15 cellular contexts compared by ENCODE assay signal in genomic region chr10:73815719-73816030, GRCh38. TPM values are rescaled to one million over a fixed set of nuclear protein-coding genes. Genes with fewer than 3 reads are reported as not detected.
DNase-seq lines count a peak whose midpoint lies in the region; ATAC-seq and TF ChIP-seq lines count a peak whose summit lies in the region.
"Had no signal": no experiment of that assay in that cellular context is flagged by ENCODE, and none has a peak within 500 bp of the region (broad histone marks: within the 10 kb centered on the region; RNA-seq: fewer than 3 reads in every experiment).

No MANE protein-coding gene starts in this region.

- no peak for TF ChIP-seq POLR2A in heart left ventricle (IDR thresholded peaks at IDR 0.05)

- no peaks in the 10 kb centered on the region for H3K27me3 Mint-ChIP-seq in chondrocyte (ENCODE audit: low read depth)
- H3K27me3 Mint-ChIP-seq in activated CD8-positive, alpha-beta memory T cell treated with anti-CD3 and anti-CD28 coated beads, Interleukin-2, amount 10 ng/mL, durations not matched to agents 7 days and 5 days: no peaks in the 10 kb centered on the region
- H3K27me3 Mint-ChIP-seq in activated T-cell treated with anti-CD3 and anti-CD28 coated beads, Interleukin-2, amount 50 U/mL, for 4 hours (ENCODE audit: low read depth): no peaks in the 10 kb centered on the region
- H3K27me3 Mint-ChIP-seq: activated CD4-positive, alpha-beta T cell treated with anti-CD3 and anti-CD28 coated beads, Interleukin-2, amount 10 ng/mL, durations not matched to agents 24 days and 14 days; stimulated activated naive B cell treated with anti-CD40 and anti-IgM and Interleukin-4, amounts not matched to agents 10 μg/mL and 1 μg/mL and 100 μg/mL, for 72 hours had no signal

- intact Hi-C loops in heart left ventricle (cut with DNase I): no loop called here
- intact Hi-C loops in Right ventricle myocardium inferior (cut with DNase I): no loop called here
- intact Hi-C loops in tibial artery (cut with DNase I; ENCODE audit: low total_unique reads): no loop called here

- peaks cover 5% of the 10 kb centered on the region for H3K79me2 ChIP-seq in osteoblast (ENCODE audit: insufficient read depth, low read length)

- H4K20me1 ChIP-seq in osteoblast (ENCODE audit: insufficient read depth, low read length): no peaks in the 10 kb centered on the region

- peak overlapping the region in 1 of 12 donors; percentile 7 for H3K4me3 ChIP-seq in heart left ventricle
- H3K4me3 ChIP-seq in osteoblast (ENCODE audit: insufficient read depth, low read length): no peak overlapping the region
- H3K4me3 ChIP-seq in tibial artery: no peak overlapping the region
- H3K4me3 ChIP-seq: BLaER1 had no signal

- no peak overlapping the region for H2AFZ ChIP-seq in osteoblast (ENCODE audit: low read length)

- H3K4me2 ChIP-seq in osteoblast (ENCODE audit: insufficient read depth, low read length): peak overlapping the region; percentile 76
- H3K4me2 ChIP-seq: BLaER1 had no signal

- H3K27ac ChIP-seq in heart left ventricle: peak overlapping the region in 8 of 12 donors; percentile 18 to 85 (median 56)
- peak overlapping the region; percentile 74 for H3K27ac ChIP-seq in osteoblast (ENCODE audit: low read depth, low read length)
- H3K27ac ChIP-seq in tibial artery: peak overlapping the region; percentile 15 to 31
- H3K27ac ChIP-seq: BLaER1 had no signal

- no peaks in the 10 kb centered on the region for H3K9me3 ChIP-seq in heart left ventricle
- no peaks in the 10 kb centered on the region for H3K9me3 ChIP-seq in osteoblast (ENCODE audit: low read depth, low read length)
- no peaks in the 10 kb centered on the region for H3K9me3 ChIP-seq in tibial artery
- H3K9me3 ChIP-seq: BLaER1 had no signal

- H3K36me3 ChIP-seq in heart left ventricle: peaks cover 0 to 35% (median 24%) of the 10 kb centered on the region in 9 donors
- H3K36me3 ChIP-seq in osteoblast (ENCODE audit: insufficient read depth, low read length): peaks cover 20% of the 10 kb centered on the region
- H3K36me3 ChIP-seq in tibial artery: peaks cover 59 to 78% (median 63%) of the 10 kb centered on the region in 3 donors

- H3K4me3 Mint-ChIP-seq in chondrocyte (ENCODE audit: unreplicated experiment): no peak overlapping the region
- no peak overlapping the region for H3K4me3 Mint-ChIP-seq in activated CD8-positive, alpha-beta memory T cell treated with anti-CD3 and anti-CD28 coated beads, Interleukin-2, amount 10 ng/mL, durations not matched to agents 7 days and 5 days
- H3K4me3 Mint-ChIP-seq in activated T-cell treated with anti-CD3 and anti-CD28 coated beads, Interleukin-2, amount 50 U/mL, for 4 hours: no peak overlapping the region
- H3K4me3 Mint-ChIP-seq: activated CD4-positive, alpha-beta T cell treated with anti-CD3 and anti-CD28 coated beads, Interleukin-2, amount 10 ng/mL, durations not matched to agents 24 days and 14 days; neural crest cell; stimulated activated naive B cell treated with anti-CD40 and anti-IgM and Interleukin-4, amounts not matched to agents 10 μg/mL and 1 μg/mL and 100 μg/mL, for 72 hours had no signal

- CTCF ChIA-PET in activated CD8-positive, alpha-beta memory T cell treated with anti-CD3 and anti-CD28 coated beads, Interleukin-2, amount 10 ng/mL, durations not matched to agents 7 days and 5 days (lab: Charles Lee): interaction anchor here (1.2 to 1.7 kb wide), 2 partner anchors 10 to 64 kb away, joined by 3 to 7 read pairs; no protein-coding TSS in a partner anchor

- DNase-seq in heart left ventricle (no peak), Right ventricle myocardium inferior (ENCODE audit: missing footprints) (no peak), chondrocyte (ENCODE audit: low spot score) (no peak), osteoblast (ENCODE audit: insufficient read length, low spot score, missing footprints) (no peak), tibial artery (no peak), ecto neural progenitor cell (ENCODE audit: low spot score) (no peak)
- no peak for DNase-seq in activated CD8-positive, alpha-beta memory T cell treated with anti-CD3 and anti-CD28 coated beads, Interleukin-2, amount 10 ng/mL, durations not matched to agents 7 days and 5 days
- no peak for DNase-seq in activated T-cell treated with anti-CD3 and anti-CD28 coated beads, Interleukin-2, amount 50 U/mL, for 4 hours
- DNase-seq: activated CD4-positive, alpha-beta T cell treated with anti-CD3 and anti-CD28 coated beads, Interleukin-2, amount 10 ng/mL, durations not matched to agents 24 days and 14 days; activated CD8-positive, alpha-beta memory T cell treated with anti-CD3 and anti-CD28 coated beads, Interleukin-2, amount 50 U/mL, for 48 hours; NCI-H1092; NCI-H524; stimulated activated naive B cell treated with anti-CD40 and anti-IgM and Interleukin-4, amounts not matched to agents 10 μg/mL and 1 μg/mL and 100 μg/mL, for 72 hours had no signal

- peaks cover 9% of the 10 kb centered on the region for H3K36me3 Mint-ChIP-seq in chondrocyte (ENCODE audit: low read depth)
- H3K36me3 Mint-ChIP-seq in activated CD8-positive, alpha-beta memory T cell treated with anti-CD3 and anti-CD28 coated beads, Interleukin-2, amount 10 ng/mL, durations not matched to agents 7 days and 5 days: no peaks in the 10 kb centered on the region
- peaks cover 19% of the 10 kb centered on the region for H3K36me3 Mint-ChIP-seq in activated T-cell treated with anti-CD3 and anti-CD28 coated beads, Interleukin-2, amount 50 U/mL, for 4 hours (ENCODE audit: insufficient read depth)

- TF ChIP-seq CTCF in heart left ventricle (IDR thresholded peaks at IDR 0.05) (no peak), chondrocyte (IDR thresholded peaks at IDR 0.05) (no peak), osteoblast (IDR thresholded peaks at IDR 0.05; ENCODE audit: extremely low read depth, low read depth, low read length) (no peak), tibial artery (IDR thresholded peaks at IDR 0.05) (no peak)

- H3K9me3 Mint-ChIP-seq in chondrocyte (ENCODE audit: low read depth): no peaks in the 10 kb centered on the region
- no peaks in the 10 kb centered on the region for H3K9me3 Mint-ChIP-seq in activated CD8-positive, alpha-beta memory T cell treated with anti-CD3 and anti-CD28 coated beads, Interleukin-2, amount 10 ng/mL, durations not matched to agents 7 days and 5 days (ENCODE audit: low read depth)
- no peaks in the 10 kb centered on the region for H3K9me3 Mint-ChIP-seq in activated T-cell treated with anti-CD3 and anti-CD28 coated beads, Interleukin-2, amount 50 U/mL, for 4 hours
- H3K9me3 Mint-ChIP-seq: activated CD4-positive, alpha-beta T cell treated with anti-CD3 and anti-CD28 coated beads, Interleukin-2, amount 10 ng/mL, durations not matched to agents 24 days and 14 days; neural crest cell; stimulated activated naive B cell treated with anti-CD40 and anti-IgM and Interleukin-4, amounts not matched to agents 10 μg/mL and 1 μg/mL and 100 μg/mL, for 72 hours had no signal

- H3K4me1 ChIP-seq in heart left ventricle: peaks cover 0 to 59% (median 4%) of the 10 kb centered on the region in 12 donors
- peaks cover 30% of the 10 kb centered on the region for H3K4me1 ChIP-seq in osteoblast (ENCODE audit: insufficient read depth, low read length)
- H3K4me1 ChIP-seq in tibial artery: peaks cover 0 to 15% (median 7%) of the 10 kb centered on the region in 4 donors

- H3K4me1 Mint-ChIP-seq in chondrocyte (ENCODE audit: low read depth): peaks cover 20% of the 10 kb centered on the region
- H3K4me1 Mint-ChIP-seq in activated CD8-positive, alpha-beta memory T cell treated with anti-CD3 and anti-CD28 coated beads, Interleukin-2, amount 10 ng/mL, durations not matched to agents 7 days and 5 days: peaks cover 2% of the 10 kb centered on the region
- peaks cover 2% of the 10 kb centered on the region for H3K4me1 Mint-ChIP-seq in activated T-cell treated with anti-CD3 and anti-CD28 coated beads, Interleukin-2, amount 50 U/mL, for 4 hours (ENCODE audit: low read depth)
- H3K4me1 Mint-ChIP-seq: activated CD4-positive, alpha-beta T cell treated with anti-CD3 and anti-CD28 coated beads, Interleukin-2, amount 10 ng/mL, durations not matched to agents 24 days and 14 days had no signal

- ATAC-seq in heart left ventricle (no peak), Right ventricle myocardium inferior (no peak)
- ATAC-seq in activated CD8-positive, alpha-beta memory T cell treated with anti-CD3 and anti-CD28 coated beads, Interleukin-2, amount 10 ng/mL, durations not matched to agents 7 days and 5 days: no peak
- ATAC-seq in activated T-cell treated with anti-CD3 and anti-CD28 coated beads, Interleukin-2, amount 50 U/mL, for 4 hours: no peak
- ATAC-seq: stimulated activated naive B cell treated with anti-CD40 and anti-IgM and Interleukin-4, amounts not matched to agents 10 μg/mL and 1 μg/mL and 100 μg/mL, for 72 hours had no signal

- H3K27ac Mint-ChIP-seq in chondrocyte (ENCODE audit: unreplicated experiment): peak overlapping the region; percentile 18
- no peak overlapping the region for H3K27ac Mint-ChIP-seq in activated CD8-positive, alpha-beta memory T cell treated with anti-CD3 and anti-CD28 coated beads, Interleukin-2, amount 10 ng/mL, durations not matched to agents 7 days and 5 days
- H3K27ac Mint-ChIP-seq: activated CD4-positive, alpha-beta T cell treated with anti-CD3 and anti-CD28 coated beads, Interleukin-2, amount 10 ng/mL, durations not matched to agents 24 days and 14 days had no signal

- H3K27me3 ChIP-seq in heart left ventricle (no peaks in the 10 kb centered on the region), osteoblast (ENCODE audit: insufficient read depth, low read length) (no peaks in the 10 kb centered on the region), tibial artery (no peaks in the 10 kb centered on the region)
- H3K27me3 ChIP-seq: BLaER1 had no signal

RNA-seq across cellular contexts. Expression of gene NDST2, which starts 4.3 kb away (rescaled TPM):
- total RNA-seq in heart left ventricle (10 to 100 TPM in 6 of 9 donors, 1 to 10 TPM in 3; 5.8 to 32.3 (median 12.3) TPM), Right ventricle myocardium inferior (10.5 TPM), chondrocyte (24.4 to 29.0 TPM (median 27.3 TPM) in 3 replicates), osteoblast (30.4 and 35.8 TPM in 2 replicates)
- polyA plus RNA-seq in heart left ventricle: 1 to 10 TPM; 8.3 to 9.4 TPM
- 10 to 100 TPM; 49.4 to 64.5 TPM for total RNA-seq in activated CD8-positive, alpha-beta memory T cell treated with anti-CD3 and anti-CD28 coated beads, Interleukin-2, amount 10 ng/mL, durations not matched to agents 7 days and 5 days
- 10 to 100 TPM; 51.1 to 67.1 (median 58.7) TPM for total RNA-seq in activated T-cell treated with anti-CD3 and anti-CD28 coated beads, Interleukin-2, amount 50 U/mL, for 4 hours

RNA-seq across cellular contexts. Expression of gene ZSWIM8, which starts 30.3 kb away (rescaled TPM):
- total RNA-seq in heart left ventricle: 10 to 100 TPM; 37.6 to 69.7 (median 58.0) TPM
- 10 to 100 TPM; 47.8 to 64.6 TPM for polyA plus RNA-seq in heart left ventricle
- total RNA-seq in Right ventricle myocardium inferior: 45.3 TPM
- total RNA-seq in chondrocyte: 102 to 124 TPM (median 117 TPM) in 3 replicates
- total RNA-seq in osteoblast: 63.1 and 76.7 TPM in 2 replicates
- 10 to 100 TPM; 73.6 to 83.7 TPM for total RNA-seq in activated CD8-positive, alpha-beta memory T cell treated with anti-CD3 and anti-CD28 coated beads, Interleukin-2, amount 10 ng/mL, durations not matched to agents 7 days and 5 days
- 10 to 100 TPM; 31.3 to 41.2 (median 40.5) TPM for total RNA-seq in activated T-cell treated with anti-CD3 and anti-CD28 coated beads, Interleukin-2, amount 50 U/mL, for 4 hours

RNA-seq across cellular contexts. Expression of gene CHCHD1, which starts 33.8 kb away (rescaled TPM):
- total RNA-seq in heart left ventricle: 10 to 100 TPM; 17.3 to 39.8 (median 22.7) TPM
- 10 to 100 TPM; 76.0 to 77.9 TPM for polyA plus RNA-seq in heart left ventricle
- 30.8 TPM for total RNA-seq in Right ventricle myocardium inferior
- total RNA-seq in chondrocyte: 14.8 to 27.5 TPM (median 17.4 TPM) in 3 replicates
- 11.2 and 12.7 TPM in 2 replicates for total RNA-seq in osteoblast
- 10 to 100 TPM; 29.0 to 36.2 TPM for total RNA-seq in activated CD8-positive, alpha-beta memory T cell treated with anti-CD3 and anti-CD28 coated beads, Interleukin-2, amount 10 ng/mL, durations not matched to agents 7 days and 5 days
- total RNA-seq in activated T-cell treated with anti-CD3 and anti-CD28 coated beads, Interleukin-2, amount 50 U/mL, for 4 hours: 10 to 100 TPM; 34.7 to 35.9 (median 35.9) TPM

RNA-seq across cellular contexts. Expression of gene CAMK2G, which starts 58.7 kb away (rescaled TPM):
- 10 to 100 TPM; 10.4 to 18.6 (median 14.7) TPM for total RNA-seq in heart left ventricle
- 10 to 100 TPM in 1 of 2 donors, 1 to 10 TPM in 1; 8.0 to 11.3 TPM for polyA plus RNA-seq in heart left ventricle
- total RNA-seq in Right ventricle myocardium inferior: 11.7 TPM
- 30.5 to 31.7 TPM (median 30.5 TPM) in 3 replicates for total RNA-seq in chondrocyte
- 22.4 and 28.3 TPM in 2 replicates for total RNA-seq in osteoblast
- total RNA-seq in activated CD8-positive, alpha-beta memory T cell treated with anti-CD3 and anti-CD28 coated beads, Interleukin-2, amount 10 ng/mL, durations not matched to agents 7 days and 5 days: 10 to 100 TPM; 30.8 to 49.2 TPM
- total RNA-seq in activated T-cell treated with anti-CD3 and anti-CD28 coated beads, Interleukin-2, amount 50 U/mL, for 4 hours: 10 to 100 TPM; 14.5 to 20.7 (median 16.6) TPM

Comparison
In these comparisons a context has a peak if more than half of its experiments do, and no peak if none do; other contexts are left out.
1. H3K27ac ChIP-seq: peak in every context shown above with its lines; median percentile 74 in osteoblast; 56 in heart left ventricle; 23 in tibial artery.